Comparison of ENCODE assay signal across 1 cellular context in the genomic region with DNA sequence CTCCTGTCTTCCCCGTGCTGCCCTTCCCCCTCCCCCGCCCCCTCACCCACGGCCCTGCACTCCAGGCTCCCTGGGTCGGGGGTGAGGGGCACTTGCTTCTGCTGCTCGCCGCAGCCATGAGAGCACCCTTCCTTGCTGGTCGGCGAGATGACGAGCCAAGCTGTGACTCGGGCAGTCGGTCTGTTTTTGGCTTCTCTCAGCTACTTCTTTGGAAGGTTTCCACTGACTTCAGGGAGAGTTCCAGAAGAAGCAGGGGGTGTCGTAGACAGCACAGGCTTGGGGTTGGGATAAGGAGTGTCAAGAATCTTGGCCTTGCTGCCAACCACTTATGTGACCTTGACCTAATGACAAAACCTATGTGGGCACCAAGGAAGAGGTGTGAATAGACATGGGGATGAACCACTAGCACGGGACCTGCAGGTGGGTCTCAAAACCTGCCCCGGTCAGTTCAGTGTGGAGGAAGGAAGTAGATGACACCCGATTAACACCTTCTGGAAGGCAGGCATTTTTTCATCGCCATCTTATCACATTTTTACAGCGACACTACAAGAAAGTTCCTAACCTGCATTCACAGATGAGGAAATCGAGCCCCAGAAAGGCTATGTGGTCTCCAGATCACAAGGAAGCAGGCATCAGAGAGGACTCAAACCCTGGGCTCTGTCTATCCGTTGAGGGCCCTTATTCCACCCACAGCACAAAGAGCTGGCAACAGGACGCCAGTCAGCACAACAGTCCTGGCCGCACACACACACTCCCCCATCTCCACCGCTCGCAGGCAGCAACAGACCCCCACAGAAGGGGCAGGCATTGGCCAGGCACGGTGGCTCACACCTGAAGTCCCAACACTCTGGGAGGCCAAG.
TF ChIP-seq lines count a peak whose summit lies in the region.

No MANE protein-coding gene starts in this region.

TF ChIP-seq in K562, 482 proteins besides CTCF, POLR2A, EP300 and RAD21:
- TF ChIP-seq, protein P1, sequence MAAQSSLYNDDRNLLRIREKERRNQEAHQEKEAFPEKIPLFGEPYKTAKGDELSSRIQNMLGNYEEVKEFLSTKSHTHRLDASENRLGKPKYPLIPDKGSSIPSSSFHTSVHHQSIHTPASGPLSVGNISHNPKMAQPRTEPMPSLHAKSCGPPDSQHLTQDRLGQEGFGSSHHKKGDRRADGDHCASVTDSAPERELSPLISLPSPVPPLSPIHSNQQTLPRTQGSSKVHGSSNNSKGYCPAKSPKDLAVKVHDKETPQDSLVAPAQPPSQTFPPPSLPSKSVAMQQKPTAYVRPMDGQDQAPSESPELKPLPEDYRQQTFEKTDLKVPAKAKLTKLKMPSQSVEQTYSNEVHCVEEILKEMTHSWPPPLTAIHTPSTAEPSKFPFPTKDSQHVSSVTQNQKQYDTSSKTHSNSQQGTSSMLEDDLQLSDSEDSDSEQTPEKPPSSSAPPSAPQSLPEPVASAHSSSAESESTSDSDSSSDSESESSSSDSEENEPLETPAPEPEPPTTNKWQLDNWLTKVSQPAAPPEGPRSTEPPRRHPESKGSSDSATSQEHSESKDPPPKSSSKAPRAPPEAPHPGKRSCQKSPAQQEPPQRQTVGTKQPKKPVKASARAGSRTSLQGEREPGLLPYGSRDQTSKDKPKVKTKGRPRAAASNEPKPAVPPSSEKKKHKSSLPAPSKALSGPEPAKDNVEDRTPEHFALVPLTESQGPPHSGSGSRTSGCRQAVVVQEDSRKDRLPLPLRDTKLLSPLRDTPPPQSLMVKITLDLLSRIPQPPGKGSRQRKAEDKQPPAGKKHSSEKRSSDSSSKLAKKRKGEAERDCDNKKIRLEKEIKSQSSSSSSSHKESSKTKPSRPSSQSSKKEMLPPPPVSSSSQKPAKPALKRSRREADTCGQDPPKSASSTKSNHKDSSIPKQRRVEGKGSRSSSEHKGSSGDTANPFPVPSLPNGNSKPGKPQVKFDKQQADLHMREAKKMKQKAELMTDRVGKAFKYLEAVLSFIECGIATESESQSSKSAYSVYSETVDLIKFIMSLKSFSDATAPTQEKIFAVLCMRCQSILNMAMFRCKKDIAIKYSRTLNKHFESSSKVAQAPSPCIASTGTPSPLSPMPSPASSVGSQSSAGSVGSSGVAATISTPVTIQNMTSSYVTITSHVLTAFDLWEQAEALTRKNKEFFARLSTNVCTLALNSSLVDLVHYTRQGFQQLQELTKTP (IDR thresholded peaks at IDR 0.05; ENCODE audit: low read depth in 1 of 2, partially characterized antibody in 2 of 2) = no peak
- TF ChIP-seq, protein P2, sequence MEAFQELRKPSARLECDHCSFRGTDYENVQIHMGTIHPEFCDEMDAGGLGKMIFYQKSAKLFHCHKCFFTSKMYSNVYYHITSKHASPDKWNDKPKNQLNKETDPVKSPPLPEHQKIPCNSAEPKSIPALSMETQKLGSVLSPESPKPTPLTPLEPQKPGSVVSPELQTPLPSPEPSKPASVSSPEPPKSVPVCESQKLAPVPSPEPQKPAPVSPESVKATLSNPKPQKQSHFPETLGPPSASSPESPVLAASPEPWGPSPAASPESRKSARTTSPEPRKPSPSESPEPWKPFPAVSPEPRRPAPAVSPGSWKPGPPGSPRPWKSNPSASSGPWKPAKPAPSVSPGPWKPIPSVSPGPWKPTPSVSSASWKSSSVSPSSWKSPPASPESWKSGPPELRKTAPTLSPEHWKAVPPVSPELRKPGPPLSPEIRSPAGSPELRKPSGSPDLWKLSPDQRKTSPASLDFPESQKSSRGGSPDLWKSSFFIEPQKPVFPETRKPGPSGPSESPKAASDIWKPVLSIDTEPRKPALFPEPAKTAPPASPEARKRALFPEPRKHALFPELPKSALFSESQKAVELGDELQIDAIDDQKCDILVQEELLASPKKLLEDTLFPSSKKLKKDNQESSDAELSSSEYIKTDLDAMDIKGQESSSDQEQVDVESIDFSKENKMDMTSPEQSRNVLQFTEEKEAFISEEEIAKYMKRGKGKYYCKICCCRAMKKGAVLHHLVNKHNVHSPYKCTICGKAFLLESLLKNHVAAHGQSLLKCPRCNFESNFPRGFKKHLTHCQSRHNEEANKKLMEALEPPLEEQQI (IDR thresholded peaks at IDR 0.05) = no peak
- TF ChIP-seq CREB1 (IDR thresholded peaks at IDR 0.05) (no peak), CREB1 (CRISPR knock-in tag; IDR thresholded peaks at IDR 0.05) (0 out of 2 replicates have a peak, but pooled peaks have one; percentile 16), EGR1 (conservative IDR thresholded peaks at IDR 0.05) (peak; percentile 75), ZFP1 (CRISPR knock-in tag; IDR thresholded peaks at IDR 0.05) (no peak), CTBP1 (IDR thresholded peaks at IDR 0.05; ENCODE audit: borderline replicate concordance) (no peak), ZFP91 (CRISPR knock-in tag; IDR thresholded peaks at IDR 0.05) (no peak), NCOA4 (IDR thresholded peaks at IDR 0.05; ENCODE audit: partially characterized antibody) (no peak), KAT7 (CRISPR knock-in tag; IDR thresholded peaks at IDR 0.05; ENCODE audit: borderline replicate concordance) (peak; percentile 84; the same call in 1 of the 2 replicates), PRPF4 (IDR thresholded peaks at IDR 0.05; ENCODE audit: insufficient read depth, low read depth, low read length, poor library complexity, severe bottlenecking) (no peak), TEAD2 (tag; IDR thresholded peaks at IDR 0.05) (no peak)
